18 cellular contexts compared by ENCODE assay signal in genomic region chr14:51285102-51285501, GRCh38. TPM values are rescaled to one million over a fixed set of nuclear protein-coding genes. Genes with fewer than 3 reads are reported as not detected.
DNase-seq lines count a peak whose midpoint lies in the region; ATAC-seq and TF ChIP-seq lines count a peak whose summit lies in the region.
"Had no signal": no experiment of that assay in that cellular context is flagged by ENCODE, and none has a peak within 500 bp of the region (broad histone marks: within the 10 kb centered on the region; RNA-seq: fewer than 3 reads in every experiment).

No MANE protein-coding gene starts in this region.

- H3K36me3 ChIP-seq in right lobe of liver, result no peaks in the 10 kb centered on the region

- H3K9me3 Mint-ChIP-seq in effector memory CD8-positive, alpha-beta T cell, result no peaks in the 10 kb centered on the region
- H3K9me3 Mint-ChIP-seq: T-helper 1 cell treated with Interleukin-12 subunit alpha and Interleukin-12 subunit beta and Interleukin-4 antibody, amounts not matched to agents 30 μg/mL and 1 μg/mL, for 36 hours had no signal

- H3K27ac Mint-ChIP-seq in effector memory CD8-positive, alpha-beta T cell, result peak overlapping the region; percentile 20 to 82
- H3K27ac Mint-ChIP-seq: activated CD4-positive, alpha-beta T cell treated with anti-CD3 and anti-CD28 coated beads for 36 hours; T-helper 1 cell treated with Interleukin-12 subunit alpha and Interleukin-12 subunit beta and Interleukin-4 antibody, amounts not matched to agents 30 μg/mL and 1 μg/mL, for 36 hours had no signal

- no peak for TF ChIP-seq CTCF in right lobe of liver (IDR thresholded peaks at IDR 0.05)

- H3K27ac ChIP-seq in right lobe of liver, result no peak overlapping the region
- H3K27ac ChIP-seq: RWPE1, testis had no signal

- H3K4me1 ChIP-seq in right lobe of liver, result no peaks in the 10 kb centered on the region
- H3K4me1 ChIP-seq: testis had no signal

- no peak overlapping the region for H3K4me3 ChIP-seq in right lobe of liver
- H3K4me3 ChIP-seq: testis had no signal

- H3K27me3 ChIP-seq in right lobe of liver, result no peaks in the 10 kb centered on the region
- H3K27me3 ChIP-seq: testis had no signal

- intact Hi-C loops in right lobe of liver (cut with DNase I), result loop anchor here in 1 of 2 donors (10.0 kb wide), 1 partner anchor 490 kb away; no protein-coding TSS in a partner anchor

- peak; percentile 74 for ATAC-seq in GM18502 (IDR thresholded peaks at IDR 0.05; ENCODE audit: poor library complexity, unreplicated experiment)
- peak; percentile 76 for ATAC-seq in GM21447 (IDR thresholded peaks at IDR 0.05; ENCODE audit: unreplicated experiment)
- ATAC-seq in HG03039 (IDR thresholded peaks at IDR 0.05; ENCODE audit: unreplicated experiment), result peak; percentile 49
- ATAC-seq in effector memory CD8-positive, alpha-beta T cell (replicated peaks), result no peak
- no peak for ATAC-seq in right lobe of liver
- ATAC-seq: activated CD4-positive, alpha-beta T cell treated with anti-CD3 and anti-CD28 coated beads for 36 hours; HCT116 had no signal

- H3K36me3 Mint-ChIP-seq in effector memory CD8-positive, alpha-beta T cell (ENCODE audit: insufficient read depth), result peaks cover 3% of the 10 kb centered on the region

- no peaks in the 10 kb centered on the region for H3K9me3 ChIP-seq in right lobe of liver
- H3K9me3 ChIP-seq: testis had no signal

- H3K27me3 Mint-ChIP-seq in effector memory CD8-positive, alpha-beta T cell, result no peaks in the 10 kb centered on the region
- H3K27me3 Mint-ChIP-seq: activated CD4-positive, alpha-beta T cell treated with anti-CD3 and anti-CD28 coated beads for 36 hours; progenitor cell of endocrine pancreas had no signal

- no CpG with 5 or more reads among the region's 1 CpG for WGBS in right lobe of liver (ENCODE audit: insufficient coverage, low coverage, low lambda C conversion rate, missing lambda C conversion rate)

- no peaks in the 10 kb centered on the region for H3K4me1 Mint-ChIP-seq in effector memory CD8-positive, alpha-beta T cell (ENCODE audit: low read depth in 2 of 2)
- H3K4me1 Mint-ChIP-seq: activated CD4-positive, alpha-beta T cell treated with anti-CD3 and anti-CD28 coated beads for 36 hours had no signal

- DNase-seq in effector memory CD8-positive, alpha-beta T cell, result no peak
- DNase-seq in globus pallidus (ENCODE audit: low spot score) (no peak), right lobe of liver (no peak), HUDEP-2 (lab: John Stamatoyannopoulos, UW; ENCODE audit: unreplicated experiment in 76 of 76) (no peak), NCI-H526 (lab: John Stamatoyannopoulos, UW) (no peak)
- DNase-seq: activated CD4-positive, alpha-beta T cell treated with anti-CD3 and anti-CD28 coated beads for 36 hours; activated T-cell treated with anti-CD3 and anti-CD28 coated beads, Interleukin-2, amount 50 U/mL, for 48 hours; GF-D8; NCI-H146; NCI-H524 treated with DMSO at 0.1 percent for 48 hours; testis had no signal

- no peak for TF ChIP-seq POLR2A in right lobe of liver (IDR thresholded peaks at IDR 0.05)

- H3K4me3 Mint-ChIP-seq in effector memory CD8-positive, alpha-beta T cell, result no peak overlapping the region
- H3K4me3 Mint-ChIP-seq: activated CD4-positive, alpha-beta T cell treated with anti-CD3 and anti-CD28 coated beads for 36 hours; T-helper 1 cell treated with Interleukin-12 subunit alpha and Interleukin-12 subunit beta and Interleukin-4 antibody, amounts not matched to agents 30 μg/mL and 1 μg/mL, for 36 hours had no signal

RNA-seq across cellular contexts. Expression of gene TMX1, which starts 45.1 kb away (rescaled TPM):
- total RNA-seq in right lobe of liver, result 10 to 100 TPM; 11.3 to 18.4 (median 17.0) TPM

Comparison
In these comparisons a context has a peak if more than half of its experiments do, and no peak if none do; other contexts are left out.
1. ATAC-seq: peak in GM18502 (single experiment), GM21447 (single experiment) and HG03039 (single experiment); none in effector memory CD8-positive, alpha-beta T cell (single experiment) and right lobe of liver (0 of 4).